Comparison of ENCODE assay signal across 17 cellular contexts in genomic region chr5:67437905-67438845, GRCh38.
"Had no signal": no experiment of that assay in that cellular context is flagged by ENCODE, and none has a peak within 500 bp of the region (broad histone marks: within the 10 kb centered on the region; RNA-seq: fewer than 3 reads in every experiment).

No MANE protein-coding gene starts in this region.

- H3K27ac Mint-ChIP-seq: activated CD8-positive, alpha-beta T cell treated with anti-CD3 and anti-CD28 coated beads, Interleukin-2, amount 10 ng/mL, durations not matched to agents 7 days and 5 days; activated naive CD4-positive, alpha-beta T cell treated with anti-CD3 and anti-CD28 coated beads, Interleukin-2, amount 10 ng/mL, durations not matched to agents 7 days and 5 days; stimulated activated memory B cell treated with anti-CD40 and anti-IgM and Interleukin-4, amounts not matched to agents 10 μg/mL and 1 μg/mL and 100 μg/mL, for 72 hours had no signal

- H3K4me3 ChIP-seq: dorsolateral prefrontal cortex, gastroesophageal sphincter, right atrium auricular region, spleen, tibial artery, uterus had no signal

- H3K9me3 Mint-ChIP-seq: activated naive CD4-positive, alpha-beta T cell treated with anti-CD3 and anti-CD28 coated beads, Interleukin-2, amount 10 ng/mL, durations not matched to agents 7 days and 5 days; stimulated activated memory B cell treated with anti-CD40 and anti-IgM and Interleukin-4, amounts not matched to agents 10 μg/mL and 1 μg/mL and 100 μg/mL, for 72 hours had no signal

- H3K36me3 ChIP-seq: gastroesophageal sphincter, right atrium auricular region, spleen, tibial artery, uterus, WERI-Rb-1 had no signal

- H3K27me3 ChIP-seq: dorsolateral prefrontal cortex, gastroesophageal sphincter, right atrium auricular region, spleen, tibial artery, uterus had no signal

- H3K36me3 Mint-ChIP-seq: activated naive CD4-positive, alpha-beta T cell treated with anti-CD3 and anti-CD28 coated beads, Interleukin-2, amount 10 ng/mL, durations not matched to agents 7 days and 5 days; stimulated activated memory B cell treated with anti-CD40 and anti-IgM and Interleukin-4, amounts not matched to agents 10 μg/mL and 1 μg/mL and 100 μg/mL, for 72 hours had no signal

- H3K27ac ChIP-seq: dorsolateral prefrontal cortex, gastroesophageal sphincter, right atrium auricular region, spleen, tibial artery, uterus, WERI-Rb-1 had no signal

- H3K27me3 Mint-ChIP-seq: stimulated activated memory B cell treated with anti-CD40 and anti-IgM and Interleukin-4, amounts not matched to agents 10 μg/mL and 1 μg/mL and 100 μg/mL, for 72 hours had no signal

- ATAC-seq: activated CD8-positive, alpha-beta T cell treated with anti-CD3 and anti-CD28 coated beads, Interleukin-2, amount 10 ng/mL, durations not matched to agents 7 days and 5 days; esophagus mucosa; gastroesophageal sphincter; stimulated activated memory B cell treated with anti-CD40 and anti-IgM and Interleukin-4, amounts not matched to agents 10 μg/mL and 1 μg/mL and 100 μg/mL, for 72 hours had no signal

- H3K4me1 Mint-ChIP-seq: activated naive CD4-positive, alpha-beta T cell treated with anti-CD3 and anti-CD28 coated beads, Interleukin-2, amount 10 ng/mL, durations not matched to agents 7 days and 5 days; stimulated activated memory B cell treated with anti-CD40 and anti-IgM and Interleukin-4, amounts not matched to agents 10 μg/mL and 1 μg/mL and 100 μg/mL, for 72 hours had no signal

- DNase-seq: activated CD4-positive, alpha-beta T cell treated with anti-CD3 and anti-CD28 coated beads for 48 hours; activated CD8-positive, alpha-beta T cell treated with anti-CD3 and anti-CD28 coated beads, Interleukin-2, amount 10 ng/mL, durations not matched to agents 7 days and 5 days; activated naive CD4-positive, alpha-beta T cell treated with anti-CD3 and anti-CD28 coated beads, Interleukin-2, amount 10 ng/mL, durations not matched to agents 7 days and 5 days; central memory CD4-positive, alpha-beta T cell; dorsolateral prefrontal cortex; kidney; posterior cingulate gyrus; spleen; stimulated activated CD4-positive, alpha-beta T cell treated with anti-CD3 and anti-CD28 coated beads, Interleukin-1b, Interleukin-23, amount 100 ng/mL, for 48 hours; T-helper 9 cell; tibial artery; uterus; WERI-Rb-1 had no signal

- H3K4me1 ChIP-seq: gastroesophageal sphincter, right atrium auricular region, spleen, tibial artery, uterus had no signal

- H3K9me3 ChIP-seq: gastroesophageal sphincter, right atrium auricular region, spleen, tibial artery, uterus had no signal

- H3K4me3 Mint-ChIP-seq: activated CD8-positive, alpha-beta T cell treated with anti-CD3 and anti-CD28 coated beads, Interleukin-2, amount 10 ng/mL, durations not matched to agents 7 days and 5 days; activated naive CD4-positive, alpha-beta T cell treated with anti-CD3 and anti-CD28 coated beads, Interleukin-2, amount 10 ng/mL, durations not matched to agents 7 days and 5 days; stimulated activated memory B cell treated with anti-CD40 and anti-IgM and Interleukin-4, amounts not matched to agents 10 μg/mL and 1 μg/mL and 100 μg/mL, for 72 hours had no signal
